ENCODE assay signal across 9 cellular contexts in genomic region chr7:143372070-143372469, GRCh38. TPM values are rescaled to one million over a fixed set of nuclear protein-coding genes. Genes with fewer than 3 reads are reported as not detected.
A peak's percentile ranks its signal among the peaks of the same experiment; 100 is the strongest.
DNase-seq lines count a peak whose midpoint lies in the region; ATAC-seq, FAIRE-seq and TF ChIP-seq lines count a peak whose summit lies in the region.
"Had no signal": no experiment of that assay in that cellular context is flagged by ENCODE, and none has a peak within 500 bp of the region (broad histone marks: within the 10 kb centered on the region; RNA-seq: fewer than 3 reads in every experiment).

No MANE protein-coding gene starts in this region.

- no peaks in the 10 kb centered on the region for H3K27me3 ChIP-seq in transverse colon

- no peak overlapping the region for H3K9ac ChIP-seq in kidney (ENCODE audit: low read length in 2 of 2)

- H3K4me3 ChIP-seq in kidney (ENCODE audit: low read length in 2 of 2) = no peak overlapping the region
- no peak overlapping the region for H3K4me3 ChIP-seq in transverse colon

- H3K36me3 ChIP-seq in kidney (ENCODE audit: control insufficient read depth in 1 of 2, insufficient read depth in 2 of 2, low read length in 2 of 2) (no peaks in the 10 kb centered on the region), transverse colon (no peaks in the 10 kb centered on the region)

- no peak for TF ChIP-seq EP300 in transverse colon (IDR thresholded peaks at IDR 0.05; ENCODE audit: low read depth)

- H3K27ac ChIP-seq in kidney (ENCODE audit: low read depth in 2 of 2, low read length in 2 of 2) (no peak overlapping the region), transverse colon (peak overlapping the region; percentile 15 to 58 (median 36))

- intact Hi-C loops in kidney (cut with DNase I) = no loop called here
- intact Hi-C loops in transverse colon (cut with DNase I; ENCODE audit: low total_unique reads) = no loop called here

- TF ChIP-seq POLR2A in transverse colon (IDR thresholded peaks at IDR 0.05) = no peak

- DNase-seq in COLO829 (ENCODE audit: low spot score) = peak; percentile 61
- peak; percentile 75 for DNase-seq in NCI-H2196 (lab: John Stamatoyannopoulos, UW; ENCODE audit: unreplicated experiment)
- DNase-seq in activated naive CD4-positive, alpha-beta T cell treated with Interleukin-2 at 50 U/mL for 16 hours = peak; percentile 56
- peak; percentile 59 for DNase-seq in kidney
- peak; percentile 81 for DNase-seq in transverse colon

- no peak for TF ChIP-seq CTCF in kidney (IDR thresholded peaks at IDR 0.05; ENCODE audit: borderline replicate concordance, extremely low read depth, insufficient read depth)
- no peak for TF ChIP-seq CTCF in transverse colon (IDR thresholded peaks at IDR 0.05)

- in situ Hi-C loops in transverse colon (cut with MboI; ENCODE audit: low pct_ligation_motif_present in 1 of 4, low pct_unique_long_range_greater_than_20kb in 1 of 4, low sequenced_read_pairs in 3 of 4) = no loop called here

- WGBS in transverse colon (ENCODE audit: low coverage in 1 of 2), 2 donors = 23 to 24% methylated on average over 4 of the region's 4 CpGs

- ATAC-seq in GM18858 (IDR thresholded peaks at IDR 0.05; ENCODE audit: unreplicated experiment) (no peak), HG03097 (IDR thresholded peaks at IDR 0.05; ENCODE audit: low FRiP score, unreplicated experiment) (no peak), GM18873 (IDR thresholded peaks at IDR 0.05; ENCODE audit: low FRiP score, unreplicated experiment) (no peak)

- H3K9me3 ChIP-seq in kidney (ENCODE audit: control insufficient read depth in 1 of 2, low read length in 2 of 2) (no peaks in the 10 kb centered on the region), transverse colon (no peaks in the 10 kb centered on the region)

- H3K4me1 ChIP-seq in kidney (ENCODE audit: control insufficient read depth in 1 of 2, insufficient read depth in 1 of 2, low read depth in 1 of 2, low read length in 2 of 2) (peaks cover 0 to 8% of the 10 kb centered on the region in 2 donors), transverse colon (peaks cover 0 to 63% (median 25%) of the 10 kb centered on the region in 4 donors)

- FAIRE-seq in kidney (lab: Jason Lieb, UNC) = no peak

RNA-seq across cellular contexts. Expression of gene ZYX, which starts 9.1 kb away (rescaled TPM):
- 193 TPM for total RNA-seq in kidney
- polyA plus RNA-seq in kidney (ENCODE audit: insufficient read depth, low read depth, low replicate concordance) = 50.1 TPM
- 100 to 1,000 TPM in 2 of 4 donors, 10 to 100 TPM in 2; 45.2 to 217 (median 110) TPM for total RNA-seq in transverse colon

RNA-seq across cellular contexts. Expression of gene FAM131B, which starts 9.6 kb away (rescaled TPM):
- total RNA-seq in kidney (0.82 TPM), transverse colon (10 to 100 TPM in 1 of 4 donors, 1 to 10 TPM in 3; 2.2 to 33.4 (median 4.7) TPM)
- 0.19 TPM for polyA plus RNA-seq in kidney (ENCODE audit: insufficient read depth, low read depth, low replicate concordance)

RNA-seq across cellular contexts. Expression of gene EPHA1, which starts 36.6 kb away (rescaled TPM):
- total RNA-seq in kidney = 22.3 TPM
- polyA plus RNA-seq in kidney (ENCODE audit: insufficient read depth, low read depth, low replicate concordance) = 6.9 TPM
- total RNA-seq in transverse colon = 10 to 100 TPM; 21.1 to 29.9 (median 24.8) TPM
- total RNA-seq: neural crest cell had no signal

RNA-seq across cellular contexts. Expression of gene CLCN1, which starts 56.2 kb away (rescaled TPM):
- total RNA-seq in kidney (0.35 TPM), transverse colon (not detected)
- not detected for polyA plus RNA-seq in kidney (ENCODE audit: insufficient read depth, low read depth, low replicate concordance)
- total RNA-seq: neural crest cell had no signal

Comparison
In these comparisons a context has a peak if more than half of its experiments do, and no peak if none do; other contexts are left out.
1. H3K27ac ChIP-seq: peak in transverse colon (4 of 4); none in kidney (0 of 2).
2. Peak in every context shown above with its lines, with median percentiles within 50 percentile points of each other: DNase-seq.